In the genomic region with DNA sequence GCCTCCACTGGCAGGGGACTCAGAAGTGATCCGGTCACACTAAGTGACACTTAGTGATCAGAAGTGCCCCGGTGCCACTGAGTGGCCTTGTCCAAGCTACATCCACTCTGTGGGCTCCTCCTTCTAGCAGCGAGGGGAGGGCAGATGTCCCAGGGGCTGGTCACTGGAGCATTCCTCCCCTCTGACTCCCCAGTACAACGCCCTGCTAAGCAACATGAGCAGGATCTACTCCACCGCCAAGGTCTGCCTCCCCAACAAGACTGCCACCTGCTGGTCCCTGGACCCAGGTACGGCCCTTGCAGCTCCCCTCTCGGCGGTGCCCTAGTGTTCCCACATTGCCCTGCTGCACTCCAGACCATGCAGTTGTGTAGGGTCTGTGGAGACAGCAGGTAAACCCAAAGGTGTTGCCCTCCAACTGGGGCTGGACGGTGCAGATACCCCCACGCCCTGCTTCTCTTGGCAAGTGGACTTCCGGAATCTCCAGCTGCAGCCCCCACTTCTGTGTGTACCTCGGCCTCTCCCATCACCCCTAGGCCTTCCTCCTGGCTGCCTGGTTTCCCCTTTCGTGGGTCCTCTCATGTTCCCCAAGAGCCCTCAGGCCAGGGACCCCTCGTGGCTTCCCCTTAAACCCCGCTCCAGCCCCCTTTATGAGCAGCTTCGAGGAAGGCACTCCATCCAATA, we compare ENCODE assay signal across 8 cellular contexts. TPM values are rescaled to one million over a fixed set of nuclear protein-coding genes. Genes with fewer than 3 reads are reported as not detected.
A peak's percentile ranks its signal among the peaks of the same experiment; 100 is the strongest.
DNase-seq lines count a peak whose midpoint lies in the region; ATAC-seq and TF ChIP-seq lines count a peak whose summit lies in the region.

No MANE protein-coding gene starts in this region.

- DNase-seq in 8988T (peak; percentile 96), GM13976 (ENCODE audit: low spot score) (peak; percentile 94), NOMO-1 treated with DMSO at 0.1 percent for 48 hours (lab: John Stamatoyannopoulos, UW; ENCODE audit: unreplicated experiment) (peak; percentile 70), epidermal melanocyte (ENCODE audit: insufficient read length, low spot score) (peak; percentile 91), mucosa of gallbladder (ENCODE audit: low spot score) (peak; percentile 71)
- DNase-seq in activated CD8-positive, alpha-beta memory T cell treated with anti-CD3 and anti-CD28 coated beads for 48 hours (ENCODE audit: low read depth in 2 of 3, low spot score in 2 of 3): peak; percentile 39 to 48 (median 45)
- peak; percentile 45 for DNase-seq in stimulated activated CD8-positive, alpha-beta memory T cell treated with anti-CD3 and anti-CD28 coated beads, Interleukin-4, amount 100 ng/mL, for 4 hours (ENCODE audit: low read depth in 2 of 2, low spot score in 1 of 2)

- ATAC-seq in HG03354 (IDR thresholded peaks at IDR 0.05; ENCODE audit: poor library complexity, severe bottlenecking, unreplicated experiment): peak; percentile 61

- in situ Hi-C loops in GM13976 (cut with MboI; ENCODE audit: low sequenced_read_pairs, unreplicated experiment): loop anchor here (10.0 kb wide), 1 partner anchor 54 kb away; no protein-coding TSS in a partner anchor

- peak; percentile 82 for TF ChIP-seq CTCF in GM13976 (IDR thresholded peaks at IDR 0.05; ENCODE audit: borderline replicate concordance, control extremely low read depth, extremely low read depth, insufficient read depth, missing control alignments)

RNA-seq across cellular contexts. Expression of gene ACE, which starts 2.1 kb away (rescaled TPM):
- total RNA-seq in mucosa of gallbladder: 22.8 TPM

RNA-seq across cellular contexts. Expression of gene CYB561, which starts 32.8 kb away (rescaled TPM):
- 74.3 TPM for total RNA-seq in mucosa of gallbladder

RNA-seq across cellular contexts. Expression of gene KCNH6, which starts 44.2 kb away (rescaled TPM):
- not detected for total RNA-seq in mucosa of gallbladder

Comparison
In these comparisons a context has a peak if more than half of its experiments do, and no peak if none do; other contexts are left out.
1. Peak in every context shown above with its lines: DNase-seq and ATAC-seq.
2. DNase-seq: peak in every context shown above with its lines; median percentile 96 in 8988T; 94 in GM13976; 91 in epidermal melanocyte; 71 in mucosa of gallbladder; 70 in NOMO-1 treated with DMSO at 0.1 percent for 48 hours; 45 in activated CD8-positive, alpha-beta memory T cell treated with anti-CD3 and anti-CD28 coated beads for 48 hours; 45 in stimulated activated CD8-positive, alpha-beta memory T cell treated with anti-CD3 and anti-CD28 coated beads, Interleukin-4, amount 100 ng/mL, for 4 hours.